In genomic region chr7:37006764-37007163, GRCh38 we compare ENCODE assay signal across 15 cellular contexts.
DNase-seq lines count a peak whose midpoint lies in the region; ATAC-seq and TF ChIP-seq lines count a peak whose summit lies in the region.
"Had no signal": no experiment of that assay in that cellular context is flagged by ENCODE, and none has a peak within 500 bp of the region (broad histone marks: within the 10 kb centered on the region; RNA-seq: fewer than 3 reads in every experiment).

No MANE protein-coding gene starts in this region.

- no peaks in the 10 kb centered on the region for H3K36me3 ChIP-seq in cardiac muscle cell
- H3K36me3 ChIP-seq: BE2C had no signal

- peaks cover 11% of the 10 kb centered on the region for H3K36me3 Mint-ChIP-seq in central memory CD8-positive, alpha-beta T cell (ENCODE audit: insufficient read depth)
- peaks cover 7% of the 10 kb centered on the region for H3K36me3 Mint-ChIP-seq in progenitor cell of endocrine pancreas (ENCODE audit: insufficient read depth)
- peaks cover 86% of the 10 kb centered on the region for H3K36me3 Mint-ChIP-seq in stimulated activated memory B cell treated with anti-CD40 and anti-IgM and Interleukin-4, amounts not matched to agents 10 μg/mL and 1 μg/mL and 100 μg/mL, for 72 hours

- peak overlapping the region; percentile 6 for H3K27ac Mint-ChIP-seq in central memory CD8-positive, alpha-beta T cell (ENCODE audit: low read depth)
- peak overlapping the region; percentile 84 for H3K27ac Mint-ChIP-seq in progenitor cell of endocrine pancreas
- no peak overlapping the region for H3K27ac Mint-ChIP-seq in stimulated activated memory B cell treated with anti-CD40 and anti-IgM and Interleukin-4, amounts not matched to agents 10 μg/mL and 1 μg/mL and 100 μg/mL, for 72 hours
- H3K27ac Mint-ChIP-seq: CD4-positive, alpha-beta T cell had no signal

- no peak for TF ChIP-seq CTCF in cardiac muscle cell (IDR thresholded peaks at IDR 0.05; ENCODE audit: low read depth, low read length)
- no peak for TF ChIP-seq CTCF in progenitor cell of endocrine pancreas (IDR thresholded peaks at IDR 0.05; ENCODE audit: unreplicated experiment)

- intact Hi-C loops in left ventricle myocardium superior (cut with micrococcal nuclease), result no loop called here

- H3K27me3 Mint-ChIP-seq in central memory CD8-positive, alpha-beta T cell, result no peaks in the 10 kb centered on the region
- no peaks in the 10 kb centered on the region for H3K27me3 Mint-ChIP-seq in progenitor cell of endocrine pancreas
- no peaks in the 10 kb centered on the region for H3K27me3 Mint-ChIP-seq in stimulated activated memory B cell treated with anti-CD40 and anti-IgM and Interleukin-4, amounts not matched to agents 10 μg/mL and 1 μg/mL and 100 μg/mL, for 72 hours
- H3K27me3 Mint-ChIP-seq: CD4-positive, alpha-beta T cell had no signal

- no peak for ATAC-seq in left ventricle myocardium superior
- no peak for ATAC-seq in central memory CD8-positive, alpha-beta T cell (replicated peaks; ENCODE audit: extremely low read depth, poor library complexity, severe bottlenecking)
- ATAC-seq in stimulated activated memory B cell treated with anti-CD40 and anti-IgM and Interleukin-4, amounts not matched to agents 10 μg/mL and 1 μg/mL and 100 μg/mL, for 72 hours, result no peak
- ATAC-seq in GM21529 (IDR thresholded peaks at IDR 0.05; ENCODE audit: unreplicated experiment), result no peak

- no peaks in the 10 kb centered on the region for H3K9me3 Mint-ChIP-seq in central memory CD8-positive, alpha-beta T cell
- peaks cover 5% of the 10 kb centered on the region for H3K9me3 Mint-ChIP-seq in progenitor cell of endocrine pancreas (ENCODE audit: low read depth)
- H3K9me3 Mint-ChIP-seq in stimulated activated memory B cell treated with anti-CD40 and anti-IgM and Interleukin-4, amounts not matched to agents 10 μg/mL and 1 μg/mL and 100 μg/mL, for 72 hours, result no peaks in the 10 kb centered on the region
- H3K9me3 Mint-ChIP-seq: CD4-positive, alpha-beta T cell; GM23338 had no signal

- H3K4me1 Mint-ChIP-seq in central memory CD8-positive, alpha-beta T cell, result peaks cover 17% of the 10 kb centered on the region
- peaks cover 34% of the 10 kb centered on the region for H3K4me1 Mint-ChIP-seq in progenitor cell of endocrine pancreas (ENCODE audit: low read depth)
- no peaks in the 10 kb centered on the region for H3K4me1 Mint-ChIP-seq in stimulated activated memory B cell treated with anti-CD40 and anti-IgM and Interleukin-4, amounts not matched to agents 10 μg/mL and 1 μg/mL and 100 μg/mL, for 72 hours

- H3K4me3 ChIP-seq in cardiac muscle cell, result no peak overlapping the region
- H3K4me3 ChIP-seq: GM23338 had no signal

- no peaks in the 10 kb centered on the region for H3K9me3 ChIP-seq in cardiac muscle cell (ENCODE audit: low read depth)
- H3K9me3 ChIP-seq: BE2C had no signal

- no peak overlapping the region for H3K4me3 Mint-ChIP-seq in central memory CD8-positive, alpha-beta T cell
- no peak overlapping the region for H3K4me3 Mint-ChIP-seq in progenitor cell of endocrine pancreas (ENCODE audit: low read depth)
- H3K4me3 Mint-ChIP-seq in stimulated activated memory B cell treated with anti-CD40 and anti-IgM and Interleukin-4, amounts not matched to agents 10 μg/mL and 1 μg/mL and 100 μg/mL, for 72 hours, result no peak overlapping the region
- H3K4me3 Mint-ChIP-seq: CD4-positive, alpha-beta T cell; GM23338 had no signal

- H3K27me3 ChIP-seq in cardiac muscle cell, result no peaks in the 10 kb centered on the region
- H3K27me3 ChIP-seq: BE2C had no signal

- H3K4me1 ChIP-seq in cardiac muscle cell (ENCODE audit: low read depth), result peaks cover 46% of the 10 kb centered on the region

- DNase-seq in cardiac muscle cell (ENCODE audit: low read depth in 1 of 2, low spot score in 1 of 2) (no peak), left ventricle myocardium superior (no peak), progenitor cell of endocrine pancreas (ENCODE audit: low spot score, unreplicated experiment) (no peak)
- DNase-seq in central memory CD8-positive, alpha-beta T cell (ENCODE audit: low spot score in 2 of 2), result no peak
- DNase-seq: ACHN; BE2C; CD4-positive, alpha-beta T cell; DMS153; DMS79; GDM1; HCEC 1CT had no signal

- peak overlapping the region; percentile 53 for H3K27ac ChIP-seq in cardiac muscle cell
- H3K27ac ChIP-seq: HL-60 had no signal
